Comparison of ENCODE assay signal across 17 cellular contexts in genomic region chr19:11685676-11686650, GRCh38. TPM values are rescaled to one million over a fixed set of nuclear protein-coding genes. Genes with fewer than 3 reads are reported as not detected.
A peak's percentile ranks its signal among the peaks of the same experiment; 100 is the strongest.
DNase-seq lines count a peak whose midpoint lies in the region; ATAC-seq and TF ChIP-seq lines count a peak whose summit lies in the region.
"Had no signal": no experiment of that assay in that cellular context is flagged by ENCODE, and none has a peak within 500 bp of the region (broad histone marks: within the 10 kb centered on the region; RNA-seq: fewer than 3 reads in every experiment).

No MANE protein-coding gene starts in this region.

- H3K4me1 ChIP-seq in liver (ENCODE audit: control insufficient read depth in 4 of 4, insufficient read depth in 4 of 4, low read length in 3 of 4) (no peaks in the 10 kb centered on the region), right lobe of liver (no peaks in the 10 kb centered on the region), HCT116 (ENCODE audit: control insufficient read depth in 1 of 2, insufficient read depth in 2 of 2, low read length in 2 of 2) (no peaks in the 10 kb centered on the region)

- no TSS peak for BruUV-seq in HCT116 (replicated peaks; lab: Mats Ljungman, UMichigan)

- H3K27me3 Mint-ChIP-seq in activated naive CD8-positive, alpha-beta T cell treated with anti-CD3 and anti-CD28 coated beads, Interleukin-2, amount 50 U/mL, for 24 hours, result peaks cover 9% of the 10 kb centered on the region
- no peaks in the 10 kb centered on the region for H3K27me3 Mint-ChIP-seq in mesothelial cell of epicardium (ENCODE audit: low read depth)

- no peak overlapping the region for H3K4me3 Mint-ChIP-seq in activated naive CD8-positive, alpha-beta T cell treated with anti-CD3 and anti-CD28 coated beads, Interleukin-2, amount 50 U/mL, for 24 hours
- no peak overlapping the region for H3K4me3 Mint-ChIP-seq in mesothelial cell of epicardium
- H3K4me3 Mint-ChIP-seq: HFFc6 had no signal

- H3K4me3 ChIP-seq in liver (ENCODE audit: low read depth in 1 of 3, low read length in 3 of 3), result peak overlapping the region in 2 of 3 donors; percentile 30 to 45
- no peak overlapping the region for H3K4me3 ChIP-seq in right lobe of liver
- H3K4me3 ChIP-seq in HCT116 (replicated peaks in 1 of 2; ENCODE audit: low read depth in 1 of 2, low read length in 2 of 2), result no peak overlapping the region
- H3K4me3 ChIP-seq in foreskin fibroblast (ENCODE audit: low read depth in 1 of 2, low read length in 2 of 2), result no peak overlapping the region
- H3K4me3 ChIP-seq: K562 had no signal

- CTCF ChIA-PET in HCT116 (lab: Charles Lee), result no interaction called here

- H3K36me3 Mint-ChIP-seq in activated naive CD8-positive, alpha-beta T cell treated with anti-CD3 and anti-CD28 coated beads, Interleukin-2, amount 50 U/mL, for 24 hours (ENCODE audit: low read depth), result peaks cover 14% of the 10 kb centered on the region
- H3K36me3 Mint-ChIP-seq in mesothelial cell of epicardium, result peaks cover 75% of the 10 kb centered on the region

- RAD21 ChIA-PET in HCT116 (lab: Charles Lee; ENCODE audit: low non-redundant PET in 1 of 2, low total read pairs in 2 of 2, uncharacterized antibody in 2 of 2, unreplicated experiment in 2 of 2), result no interaction called here

- H4K20me1 ChIP-seq in HCT116 (ENCODE audit: insufficient read depth), result no peaks in the 10 kb centered on the region

- no peak overlapping the region for H2AFZ ChIP-seq in HCT116 (ENCODE audit: low read depth, low read length, poor library complexity, severe bottlenecking)

- H3K36me3 ChIP-seq in liver (ENCODE audit: control insufficient read depth in 4 of 4, insufficient read depth in 3 of 4, low read depth in 1 of 4, low read length in 3 of 4), result peaks cover 0 to 25% (median 10%) of the 10 kb centered on the region in 4 donors
- H3K36me3 ChIP-seq in right lobe of liver, result peaks cover 0 to 3% (median 0%) of the 10 kb centered on the region in 4 donors
- peaks cover 0 to 29% of the 10 kb centered on the region in 2 experiments; a peak in 2 of 4 replicates for H3K36me3 ChIP-seq in HCT116 (ENCODE audit: control insufficient read depth in 1 of 2, insufficient read depth in 2 of 2, low read length in 2 of 2)

- POLR2A ChIA-PET in HCT116 (lab: Charles Lee), result no interaction called here

- DNase-seq in right lobe of liver, result no peak
- DNase-seq in HCT116 (ENCODE audit: low read depth, low spot score), result no peak
- no peak for DNase-seq in activated naive CD8-positive, alpha-beta T cell treated with anti-CD3 and anti-CD28 coated beads, Interleukin-2, amount 50 U/mL, for 24 hours
- no peak for DNase-seq in dermis blood vessel endothelial cell
- DNase-seq in mesothelial cell of epicardium (ENCODE audit: low spot score in 2 of 2, unreplicated experiment in 2 of 2), result no peak
- no peak for DNase-seq in foreskin fibroblast
- DNase-seq: COR-L47, DMS153, GOT3, HFFc6, MV-4-11, NCI-H1417, NCI-H187 treated with DMSO at 0.1 percent for 48 hours, NCI-H526 treated with DMSO at 0.1 percent for 48 hours had no signal

- H3K9me3 Mint-ChIP-seq in activated naive CD8-positive, alpha-beta T cell treated with anti-CD3 and anti-CD28 coated beads, Interleukin-2, amount 50 U/mL, for 24 hours, result peaks cover 55% of the 10 kb centered on the region
- peaks cover 59% of the 10 kb centered on the region for H3K9me3 Mint-ChIP-seq in mesothelial cell of epicardium

- H3K27ac Mint-ChIP-seq in activated naive CD8-positive, alpha-beta T cell treated with anti-CD3 and anti-CD28 coated beads, Interleukin-2, amount 50 U/mL, for 24 hours, result no peak overlapping the region
- no peak overlapping the region for H3K27ac Mint-ChIP-seq in mesothelial cell of epicardium
- H3K27ac Mint-ChIP-seq: HFFc6 had no signal

- ATAC-seq in right lobe of liver, result no peak
- no peak for ATAC-seq in HCT116
- ATAC-seq in activated naive CD8-positive, alpha-beta T cell treated with anti-CD3 and anti-CD28 coated beads, Interleukin-2, amount 50 U/mL, for 24 hours, result peak; percentile 68
- ATAC-seq: K562 had no signal

- H3K27ac ChIP-seq in liver (ENCODE audit: low read depth in 1 of 2, low read length in 2 of 2), result no peak overlapping the region
- H3K27ac ChIP-seq in right lobe of liver, result no peak overlapping the region
- no peak overlapping the region for H3K27ac ChIP-seq in HCT116 (ENCODE audit: low read depth, low read length)
- H3K27ac ChIP-seq: RWPE1 had no signal

- 95% methylated on average over 4 of the region's 4 CpGs for WGBS in liver
- 87% methylated on average over 4 of the region's 4 CpGs for WGBS in right lobe of liver (ENCODE audit: insufficient coverage, low coverage, low lambda C conversion rate, missing lambda C conversion rate)

- TF ChIP-seq CTCF in liver (IDR thresholded peaks at IDR 0.05; ENCODE audit: low read depth, low read length, missing input control) (no peak), right lobe of liver (IDR thresholded peaks at IDR 0.05) (no peak), HCT116 (IDR thresholded peaks at IDR 0.05 in 2 of 3, conservative IDR thresholded peaks at IDR 0.05 in 1 of 3; ENCODE audit: borderline replicate concordance in 1 of 3, insufficient read depth in 1 of 3, low read depth in 2 of 3, low read length in 2 of 3) (no peak), mesothelial cell of epicardium (IDR thresholded peaks at IDR 0.05; ENCODE audit: unreplicated experiment) (no peak), foreskin fibroblast (IDR thresholded peaks at IDR 0.05; ENCODE audit: low read depth, low read length) (no peak)

- intact Hi-C loops in right lobe of liver (cut with DNase I) (no loop called here), HCT116 (cut with micrococcal nuclease) (no loop called here)

- H3K9me2 ChIP-seq in HCT116 (ENCODE audit: insufficient read depth), result no peaks in the 10 kb centered on the region

- H3K9me3 ChIP-seq in liver (ENCODE audit: control insufficient read depth in 4 of 4, low read length in 3 of 4), result peaks cover 3 to 32% (median 26%) of the 10 kb centered on the region in 4 donors
- H3K9me3 ChIP-seq in right lobe of liver, result peaks cover 0 to 6% (median 2%) of the 10 kb centered on the region in 4 donors
- H3K9me3 ChIP-seq in HCT116 (ENCODE audit: control insufficient read depth in 1 of 2, insufficient read depth in 1 of 2, low read depth in 1 of 2, low read length in 2 of 2), result peaks cover 33 to 38% of the 10 kb centered on the region in 2 experiments; a peak in 3 of 4 replicates

- H3K79me2 ChIP-seq in HCT116 (ENCODE audit: insufficient read depth, low read length), result peaks cover 22% of the 10 kb centered on the region; the same call in 1 of the 2 replicates

- TF ChIP-seq RAD21 in liver (IDR thresholded peaks at IDR 0.05), result no peak
- TF ChIP-seq RAD21 in HCT116 (IDR thresholded peaks at IDR 0.05; ENCODE audit: low read depth), result no peak

- H3K27me3 ChIP-seq in liver (ENCODE audit: control insufficient read depth in 4 of 4, insufficient read depth in 4 of 4, low read length in 3 of 4), result no peaks in the 10 kb centered on the region
- H3K27me3 ChIP-seq in right lobe of liver, result no peaks in the 10 kb centered on the region
- no peaks in the 10 kb centered on the region for H3K27me3 ChIP-seq in HCT116 (ENCODE audit: insufficient read depth, low read length)

- peaks cover 12% of the 10 kb centered on the region for H3K4me1 Mint-ChIP-seq in activated naive CD8-positive, alpha-beta T cell treated with anti-CD3 and anti-CD28 coated beads, Interleukin-2, amount 50 U/mL, for 24 hours
- no peaks in the 10 kb centered on the region for H3K4me1 Mint-ChIP-seq in mesothelial cell of epicardium

- H3K4me2 ChIP-seq in HCT116 (ENCODE audit: low read length), result no peak overlapping the region

- TF ChIP-seq POLR2A in right lobe of liver (IDR thresholded peaks at IDR 0.05) (no peak), HCT116 (IDR thresholded peaks at IDR 0.05; ENCODE audit: borderline replicate concordance, extremely low read depth, insufficient read depth, insufficient read length) (no peak)

- H3K9ac ChIP-seq in liver (ENCODE audit: low read depth in 1 of 2, low read length in 2 of 2) (no peak overlapping the region), HCT116 (ENCODE audit: low read length) (no peak overlapping the region)

TF ChIP-seq in HCT116, 20 proteins besides CTCF, POLR2A, EP300 and RAD21:
- TF ChIP-seq ZNF274 (IDR thresholded peaks at IDR 0.05; ENCODE audit: low read depth, low read length) (peak; percentile 50), TCF7L2 (IDR thresholded peaks at IDR 0.05; ENCODE audit: borderline replicate concordance, extremely low read depth, insufficient read depth, insufficient read length) (no peak)

RNA-seq across cellular contexts. Expression of gene ZNF823, which starts 52.8 kb away (rescaled TPM):
- total RNA-seq in liver (1 to 10 TPM; 3.1 to 6.4 TPM), right lobe of liver (1 to 10 TPM; 2.9 to 5.1 (median 3.4) TPM), HCT116 (2021; ENCODE audit: unreplicated experiment) (4.7 TPM), dermis blood vessel endothelial cell (11.7 and 15.1 TPM in 2 replicates), mesothelial cell of epicardium (8.2 to 9.0 TPM (median 8.9 TPM) in 3 replicates)
- 1 to 10 TPM; 2.4 to 3.0 TPM for polyA plus RNA-seq in liver
- polyA plus RNA-seq in HCT116 (2012), result 2.1 and 3.2 TPM in 2 replicates

Comparison
In these comparisons a context has a peak if more than half of its experiments do, and no peak if none do; other contexts are left out.
1. H3K4me3 ChIP-seq: peak in liver (2 of 3); none in right lobe of liver (0 of 3), HCT116 (0 of 2) and foreskin fibroblast (0 of 2).